ENCODE assay signal across 8 cellular contexts in genomic region chr3:98702166-98702565, GRCh38.
"Had no signal": no experiment of that assay in that cellular context is flagged by ENCODE, and none has a peak within 500 bp of the region (broad histone marks: within the 10 kb centered on the region; RNA-seq: fewer than 3 reads in every experiment).

No MANE protein-coding gene starts in this region.

- ATAC-seq: activated CD8-positive, alpha-beta T cell treated with anti-CD3 and anti-CD28 coated beads, Interleukin-2, amount 10 ng/mL, durations not matched to agents 7 days and 5 days; T-cell had no signal

- DNase-seq: activated CD4-positive, alpha-beta T cell treated with anti-CD3 and anti-CD28 coated beads for 4 hours; activated CD8-positive, alpha-beta memory T cell treated with anti-CD3 and anti-CD28 coated beads, Interleukin-2, amount 50 U/mL, for 48 hours; activated CD8-positive, alpha-beta T cell treated with anti-CD3 and anti-CD28 coated beads, Interleukin-2, amount 10 ng/mL, durations not matched to agents 7 days and 5 days; activated naive CD8-positive, alpha-beta T cell treated with anti-CD3 and anti-CD28 coated beads, Interleukin-2, amount 10 ng/mL, durations not matched to agents 7 days and 5 days; hippocampal formation; naive B cell; T-cell; WERI-Rb-1 had no signal
